18 cellular contexts compared by ENCODE assay signal in the genomic region with DNA sequence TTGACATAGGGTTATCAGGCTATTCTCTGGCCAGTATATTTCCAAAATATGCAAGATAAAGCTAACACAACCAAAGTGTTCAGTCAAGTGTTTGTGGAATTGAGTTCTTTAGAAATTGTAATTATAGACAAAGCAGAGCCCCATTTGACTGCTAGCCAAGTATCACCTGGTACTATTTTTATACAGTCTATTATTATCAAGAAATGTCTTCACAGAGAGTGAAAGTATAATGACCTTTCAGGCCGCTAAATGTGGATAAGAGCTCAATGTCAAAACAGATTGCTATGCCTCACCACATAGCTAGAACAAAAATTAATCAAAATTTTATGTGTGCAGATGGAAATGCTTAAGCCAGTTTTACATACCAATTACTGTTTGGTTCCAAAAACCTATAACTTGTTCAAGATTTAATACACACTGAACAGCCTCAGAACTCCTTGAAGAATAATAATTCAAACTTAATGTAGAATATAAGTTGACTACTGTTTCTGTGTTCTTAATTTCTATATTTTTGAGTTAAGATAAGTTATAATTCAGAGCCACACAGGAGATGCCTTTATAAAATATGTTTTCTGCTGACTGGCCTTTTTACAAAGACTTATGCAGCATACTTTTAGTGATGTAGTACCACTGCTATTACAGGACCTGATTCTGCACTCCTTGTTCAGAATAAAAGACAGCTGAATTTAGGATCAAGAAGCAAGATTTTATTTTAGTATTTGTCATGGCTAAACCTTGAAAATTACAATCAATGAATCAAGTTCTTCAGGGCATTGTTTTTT. TPM values are rescaled to one million over a fixed set of nuclear protein-coding genes. Genes with fewer than 3 reads are reported as not detected.
A peak's percentile ranks its signal among the peaks of the same experiment; 100 is the strongest.
DNase-seq lines count a peak whose midpoint lies in the region; ATAC-seq and TF ChIP-seq lines count a peak whose summit lies in the region.
"Had no signal": no experiment of that assay in that cellular context is flagged by ENCODE, and none has a peak within 500 bp of the region (broad histone marks: within the 10 kb centered on the region; RNA-seq: fewer than 3 reads in every experiment).

No MANE protein-coding gene starts in this region.

- 65 to 79% methylated on average over 1 of the region's 1 CpG for WGBS in esophagus squamous epithelium, 2 donors
- WGBS in prostate gland: 86% methylated on average over 1 of the region's 1 CpG

- H3K9me3 ChIP-seq in esophagus squamous epithelium: no peaks in the 10 kb centered on the region
- no peaks in the 10 kb centered on the region for H3K9me3 ChIP-seq in prostate gland
- H3K9me3 ChIP-seq: Caco-2, SJSA1 had no signal

- DNase-seq in Right ventricle myocardium superior (no peak), left cardiac atrium (no peak), DMS79 treated with DMSO at 0.1 percent for 48 hours (lab: John Stamatoyannopoulos, UW) (peak; percentile 72), NCI-H2227 treated with DMSO at 0.1 percent for 48 hours (lab: John Stamatoyannopoulos, UW) (peak; percentile 48), left ventricle myocardium superior (no peak), esophagus squamous epithelium (lab: John Stamatoyannopoulos, UW) (no peak), GF-D8 (lab: John Stamatoyannopoulos, UW) (no peak), prostate gland (ENCODE audit: low spot score) (no peak)
- DNase-seq: 8988T; Caco-2; CD4-positive, CD25-positive, alpha-beta regulatory T cell; NCI-H1436 treated with DMSO at 0.1 percent for 48 hours; NCI-H2029 treated with DMSO at 0.1 percent for 48 hours; NCI-H510A; NCI-H82 had no signal

- peak; percentile 78 for ATAC-seq in Right ventricle myocardium superior (ENCODE audit: poor library complexity)
- ATAC-seq in left cardiac atrium: no peak
- ATAC-seq in left ventricle myocardium superior: peak; percentile 85

- H3K27ac ChIP-seq in esophagus squamous epithelium (no peak overlapping the region), prostate gland (no peak overlapping the region)
- H3K27ac ChIP-seq: KMS-11, SJSA1 had no signal

- H3K4me1 ChIP-seq in esophagus squamous epithelium (no peaks in the 10 kb centered on the region), prostate gland (replicated peaks) (no peaks in the 10 kb centered on the region)
- H3K4me1 ChIP-seq: Caco-2, SJSA1 had no signal

- no peaks in the 10 kb centered on the region for H3K36me3 ChIP-seq in esophagus squamous epithelium
- H3K36me3 ChIP-seq in prostate gland: no peaks in the 10 kb centered on the region
- H3K36me3 ChIP-seq: SJSA1 had no signal

- H3K4me3 ChIP-seq in esophagus squamous epithelium (no peak overlapping the region), prostate gland (no peak overlapping the region)
- H3K4me3 ChIP-seq: SJSA1 had no signal

- no peaks in the 10 kb centered on the region for H3K27me3 ChIP-seq in esophagus squamous epithelium
- no peaks in the 10 kb centered on the region for H3K27me3 ChIP-seq in prostate gland (replicated peaks; ENCODE audit: insufficient read depth)
- H3K27me3 ChIP-seq: SJSA1 had no signal

- TF ChIP-seq POLR2A in esophagus squamous epithelium (IDR thresholded peaks at IDR 0.05) (no peak), prostate gland (IDR thresholded peaks at IDR 0.05) (no peak)

- intact Hi-C loops in Right ventricle myocardium superior (cut with DNase I): no loop called here
- intact Hi-C loops in left cardiac atrium (cut with DNase I): no loop called here
- intact Hi-C loops in left ventricle myocardium superior (cut with micrococcal nuclease): no loop called here
- intact Hi-C loops in esophagus squamous epithelium (cut with DNase I): no loop called here
- intact Hi-C loops in prostate gland (cut with DNase I): no loop called here

- TF ChIP-seq CTCF in esophagus squamous epithelium (IDR thresholded peaks at IDR 0.05) (no peak), prostate gland (IDR thresholded peaks at IDR 0.05) (no peak)

RNA-seq across cellular contexts. Expression of gene PRPS1L1, which starts 31.0 kb away (rescaled TPM):
- total RNA-seq in Right ventricle myocardium superior: not detected
- total RNA-seq in left cardiac atrium: not detected
- total RNA-seq in left ventricle myocardium superior: not detected
- total RNA-seq in esophagus squamous epithelium: not detected
- total RNA-seq in prostate gland: 1 to 10 TPM in 1 of 2 donors, not detected in 1; 2.7 TPM
- total RNA-seq: B cell; Caco-2; CD4-positive, CD25-positive, alpha-beta regulatory T cell; SJSA1 had no signal

RNA-seq across cellular contexts. Expression of gene SNX13, which starts 56.3 kb away (rescaled TPM):
- total RNA-seq in Right ventricle myocardium superior: 36.9 TPM
- total RNA-seq in left cardiac atrium: 10 to 100 TPM; 38.0 to 46.4 TPM
- total RNA-seq in left ventricle myocardium superior: 62.6 TPM
- total RNA-seq in esophagus squamous epithelium: 10 to 100 TPM; 15.9 to 39.9 (median 35.1) TPM
- 10 to 100 TPM; 46.9 to 63.5 TPM for total RNA-seq in prostate gland

Comparison
In these comparisons a context has a peak if more than half of its experiments do, and no peak if none do; other contexts are left out.
1. ATAC-seq: peak in Right ventricle myocardium superior (single experiment) and left ventricle myocardium superior (single experiment); none in left cardiac atrium (0 of 2).
2. DNase-seq: peak in DMS79 treated with DMSO at 0.1 percent for 48 hours (single experiment) and NCI-H2227 treated with DMSO at 0.1 percent for 48 hours (single experiment); none in Right ventricle myocardium superior (single experiment), left cardiac atrium (single experiment), left ventricle myocardium superior (single experiment), esophagus squamous epithelium (single experiment), GF-D8 (single experiment) and prostate gland (single experiment).